In genomic region chr1:119743776-119744597, GRCh38 we compare ENCODE assay signal across 8 cellular contexts. TPM values are rescaled to one million over a fixed set of nuclear protein-coding genes. Genes with fewer than 3 reads are reported as not detected.
DNase-seq lines count a peak whose midpoint lies in the region; ATAC-seq, FAIRE-seq and TF ChIP-seq lines count a peak whose summit lies in the region.

No MANE protein-coding gene starts in this region.

- H4K20me1 ChIP-seq in Karpas-422 (ENCODE audit: insufficient read depth, low read depth, low read length): no peaks in the 10 kb centered on the region

- H3K27me3 ChIP-seq in CD4-positive, CD25-positive, alpha-beta regulatory T cell (ENCODE audit: control insufficient read depth, insufficient read depth, low read length): no peaks in the 10 kb centered on the region
- H3K27me3 ChIP-seq in Karpas-422 (ENCODE audit: low read length) (no peaks in the 10 kb centered on the region), pancreas (no peaks in the 10 kb centered on the region), upper lobe of right lung (no peaks in the 10 kb centered on the region)

- H3K9ac ChIP-seq in Karpas-422 (ENCODE audit: low read length): no peak overlapping the region

- H3K27me3 Mint-ChIP-seq in CD4-positive, CD25-positive, alpha-beta regulatory T cell: peaks cover 4% of the 10 kb centered on the region

- H3K36me3 Mint-ChIP-seq in CD4-positive, CD25-positive, alpha-beta regulatory T cell: no peaks in the 10 kb centered on the region

- no peaks in the 10 kb centered on the region for H3K4me1 ChIP-seq in CD4-positive, CD25-positive, alpha-beta regulatory T cell (ENCODE audit: control insufficient read depth, insufficient read depth, low read length, poor library complexity, severe bottlenecking)
- peaks cover 13% of the 10 kb centered on the region for H3K4me1 ChIP-seq in Karpas-422 (ENCODE audit: low read length)
- H3K4me1 ChIP-seq in pancreas: no peaks in the 10 kb centered on the region
- H3K4me1 ChIP-seq in upper lobe of right lung: no peaks in the 10 kb centered on the region

- H3K4me1 Mint-ChIP-seq in CD4-positive, CD25-positive, alpha-beta regulatory T cell: peaks cover 0 to 3% (median 0%) of the 10 kb centered on the region in 4 donors

- peak in 2 of 3 donors; percentile 10 to 64 for DNase-seq in CD4-positive, CD25-positive, alpha-beta regulatory T cell
- DNase-seq in Karpas-422 (peak; percentile 84), RCC 7860 (ENCODE audit: low spot score) (peak; percentile 41), glomerular visceral epithelial cell (ENCODE audit: extremely low spot score) (peak; percentile 68), pancreas (peak in 5 of 6 donors; percentile 48 to 74 (median 60)), upper lobe of right lung (no peak)
- DNase-seq in activated gamma-delta T cell treated with anti-CD3 and anti-CD28 coated beads, Interleukin-2, amount 50 U/mL, for 16 hours (ENCODE audit: low read depth): peak; percentile 12

- no peaks in the 10 kb centered on the region for H3K9me3 ChIP-seq in CD4-positive, CD25-positive, alpha-beta regulatory T cell (ENCODE audit: control insufficient read depth in 2 of 2, low read length in 2 of 2)
- H3K9me3 ChIP-seq in Karpas-422 (ENCODE audit: low read length): no peaks in the 10 kb centered on the region
- H3K9me3 ChIP-seq in pancreas: no peaks in the 10 kb centered on the region
- no peaks in the 10 kb centered on the region for H3K9me3 ChIP-seq in upper lobe of right lung

- H2AFZ ChIP-seq in Karpas-422 (ENCODE audit: low read length): no peak overlapping the region

- H3K36me3 ChIP-seq in CD4-positive, CD25-positive, alpha-beta regulatory T cell (ENCODE audit: control insufficient read depth, insufficient read depth, low read length): no peaks in the 10 kb centered on the region
- no peaks in the 10 kb centered on the region for H3K36me3 ChIP-seq in Karpas-422 (ENCODE audit: insufficient read depth, low read length)
- H3K36me3 ChIP-seq in pancreas: peaks cover 0 to 16% (median 0%) of the 10 kb centered on the region in 3 donors
- no peaks in the 10 kb centered on the region for H3K36me3 ChIP-seq in upper lobe of right lung

- TF ChIP-seq CTCF in pancreas (IDR thresholded peaks at IDR 0.05) (peak; percentile 60 to 79 (median 74)), upper lobe of right lung (IDR thresholded peaks at IDR 0.05) (peak; percentile 81)

- no peak overlapping the region for H3K27ac ChIP-seq in CD4-positive, CD25-positive, alpha-beta regulatory T cell (ENCODE audit: insufficient read depth, low read length, poor library complexity, severe bottlenecking)
- H3K27ac ChIP-seq in Karpas-422 (ENCODE audit: low read length) (no peak overlapping the region), pancreas (no peak overlapping the region), upper lobe of right lung (no peak overlapping the region)

- no peak overlapping the region for H3K4me3 ChIP-seq in CD4-positive, CD25-positive, alpha-beta regulatory T cell (ENCODE audit: low read depth, low read length)
- H3K4me3 ChIP-seq in Karpas-422 (ENCODE audit: low read length) (no peak overlapping the region), pancreas (no peak overlapping the region), upper lobe of right lung (no peak overlapping the region)

- intact Hi-C loops in pancreas (cut with DNase I): loop anchor here in 1 of 3 donors (10.0 kb wide), 1 partner anchor 131 kb away; no protein-coding TSS in a partner anchor
- intact Hi-C loops in upper lobe of right lung (cut with DNase I): no loop called here

- 33 to 36% methylated on average over 17 of the region's 17 CpGs for WGBS in pancreas, 2 donors

- no peak overlapping the region for H3K4me2 ChIP-seq in Karpas-422 (ENCODE audit: low read depth, low read length, poor library complexity, severe bottlenecking)

- no peak overlapping the region for H3K27ac Mint-ChIP-seq in CD4-positive, CD25-positive, alpha-beta regulatory T cell

- H3K9me2 ChIP-seq in Karpas-422 (replicated peaks; ENCODE audit: insufficient read depth, low read length): no peaks in the 10 kb centered on the region

- H3K79me2 ChIP-seq in Karpas-422 (ENCODE audit: low read length): no peaks in the 10 kb centered on the region

- FAIRE-seq in RCC 7860 (lab: Jason Lieb, UNC) (no peak), pancreas (lab: Jason Lieb, UNC) (no peak)

- no peak overlapping the region for H3K4me3 Mint-ChIP-seq in CD4-positive, CD25-positive, alpha-beta regulatory T cell

- no peak for ATAC-seq in CD4-positive, CD25-positive, alpha-beta regulatory T cell (ENCODE audit: low read depth in 2 of 2)
- peak; percentile 80 for ATAC-seq in GM19463 (IDR thresholded peaks at IDR 0.05; ENCODE audit: unreplicated experiment)
- peak; percentile 82 to 90 (median 88) for ATAC-seq in pancreas
- peak; percentile 79 for ATAC-seq in upper lobe of right lung

- peaks cover 0 to 1% (median 0%) of the 10 kb centered on the region in 7 donors for H3K9me3 Mint-ChIP-seq in CD4-positive, CD25-positive, alpha-beta regulatory T cell

RNA-seq across cellular contexts. Expression of gene HMGCS2, which starts 24.7 kb away (rescaled TPM):
- total RNA-seq in CD4-positive, CD25-positive, alpha-beta regulatory T cell: not detected
- not detected for polyA plus RNA-seq in CD4-positive, CD25-positive, alpha-beta regulatory T cell
- total RNA-seq in Karpas-422 (2014; rRNA removed; shearing (Covaris generic); ENCODE audit: low replicate concordance): not detected in 2 replicates
- total RNA-seq in pancreas: 10 to 100 TPM in 1 of 6 donors, under 1 TPM in 3, not detected in 2; 0.26 to 32.2 (median 0.66) TPM
- 1 to 10 TPM in 1 of 2 donors, under 1 TPM in 1; 0.23 to 5.0 TPM for polyA plus RNA-seq in pancreas
- total RNA-seq in upper lobe of right lung: not detected

RNA-seq across cellular contexts. Expression of gene PHGDH, which starts 32.3 kb away (rescaled TPM):
- total RNA-seq in CD4-positive, CD25-positive, alpha-beta regulatory T cell: 4.9 TPM
- polyA plus RNA-seq in CD4-positive, CD25-positive, alpha-beta regulatory T cell: 1 to 10 TPM; 1.5 to 6.6 (median 3.3) TPM
- 16.3 and 20.5 TPM in 2 replicates for total RNA-seq in Karpas-422 (2014; rRNA removed; shearing (Covaris generic); ENCODE audit: low replicate concordance)
- total RNA-seq in pancreas: 100 to 1,000 TPM in 1 of 6 donors, 10 to 100 TPM in 5; 62.0 to 357 (median 71.8) TPM
- polyA plus RNA-seq in pancreas: 10 to 100 TPM; 28.2 to 46.2 TPM
- total RNA-seq in upper lobe of right lung: 51.7 TPM

Comparison
In these comparisons a context has a peak if more than half of its experiments do, and no peak if none do; other contexts are left out.
1. ATAC-seq: peak in GM19463 (single experiment), pancreas (4 of 4) and upper lobe of right lung (single experiment); none in CD4-positive, CD25-positive, alpha-beta regulatory T cell (0 of 2).